Comparison of ENCODE assay signal across 8 cellular contexts in the genomic region with DNA sequence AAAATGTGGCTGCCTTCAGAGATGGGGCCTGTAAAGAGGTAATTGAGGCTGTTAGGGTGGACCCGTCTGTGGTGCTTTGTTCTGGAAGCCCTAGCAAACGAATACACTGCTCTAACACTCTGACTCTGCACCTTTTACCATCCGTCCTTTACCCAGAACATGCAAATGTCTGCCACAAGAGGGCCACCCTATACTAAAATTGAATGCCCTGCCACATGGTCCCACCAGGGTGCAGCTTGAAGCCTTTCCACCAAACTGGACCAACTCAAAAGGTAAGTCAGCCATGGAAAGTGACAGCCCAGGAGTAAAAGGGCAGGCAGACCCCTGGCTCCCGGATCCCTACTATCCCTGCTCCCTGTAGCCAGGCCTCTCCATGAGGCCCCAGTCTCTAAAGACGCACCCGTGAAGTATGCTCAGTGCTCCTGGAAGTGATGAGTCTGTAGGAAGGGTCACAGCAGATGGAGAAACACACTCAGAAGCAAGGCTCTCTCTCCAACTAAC. TPM values are rescaled to one million over a fixed set of nuclear protein-coding genes. Genes with fewer than 3 reads are reported as not detected.
DNase-seq lines count a peak whose midpoint lies in the region; ATAC-seq, FAIRE-seq and TF ChIP-seq lines count a peak whose summit lies in the region.

No MANE protein-coding gene starts in this region.

- FAIRE-seq in HTR-8/SVneo (lab: Jason Lieb, UNC), result peak; percentile 23

- no peaks in the 10 kb centered on the region for H3K9me3 Mint-ChIP-seq in Calu3 (ENCODE audit: low read depth, unreplicated experiment)
- H3K9me3 Mint-ChIP-seq in naive thymus-derived CD8-positive, alpha-beta T cell, result no peaks in the 10 kb centered on the region

- no peaks in the 10 kb centered on the region for H3K4me1 Mint-ChIP-seq in Calu3 (ENCODE audit: low read depth, unreplicated experiment)
- peaks cover 0 to 13% (median 0%) of the 10 kb centered on the region in 4 donors for H3K4me1 Mint-ChIP-seq in naive thymus-derived CD8-positive, alpha-beta T cell

- no peak overlapping the region for H3K9ac ChIP-seq in NT2/D1 (ENCODE audit: insufficient read length, low read depth)

- no peak overlapping the region for H3K4me3 ChIP-seq in NT2/D1 (ENCODE audit: insufficient read length, low read depth)

- POLR2A ChIA-PET in naive thymus-derived CD8-positive, alpha-beta T cell (lab: Charles Lee), result no interaction called here

- no peak overlapping the region for H3K4me3 Mint-ChIP-seq in Calu3 (ENCODE audit: low read depth, unreplicated experiment)
- no peak overlapping the region for H3K4me3 Mint-ChIP-seq in naive thymus-derived CD8-positive, alpha-beta T cell

- H3K36me3 Mint-ChIP-seq in Calu3 (ENCODE audit: insufficient read depth, unreplicated experiment), result no peaks in the 10 kb centered on the region
- H3K36me3 Mint-ChIP-seq in naive thymus-derived CD8-positive, alpha-beta T cell, result no peaks in the 10 kb centered on the region

- no TSS peak for BruUV-seq in Calu3 (replicated peaks; lab: Mats Ljungman, UMichigan)

- DNase-seq in Calu3, result peak; percentile 51
- peak; percentile 87 for DNase-seq in HTR-8/SVneo (ENCODE audit: insufficient read length, low spot score)
- DNase-seq in NT2/D1 (ENCODE audit: low read depth, low spot score), result peak; percentile 60
- DNase-seq in activated CD8-positive, alpha-beta memory T cell treated with anti-CD3 and anti-CD28 coated beads, Interleukin-2, amount 50 U/mL, for 1 hour (ENCODE audit: extremely low read depth), result peak; percentile 40
- DNase-seq in epidermal melanocyte (ENCODE audit: insufficient read length, low spot score), result peak; percentile 85
- DNase-seq in naive thymus-derived CD8-positive, alpha-beta T cell, result peak; percentile 25 to 80 (median 62)
- peak; percentile 67 for DNase-seq in stimulated activated naive CD8-positive, alpha-beta T cell treated with anti-CD3 and anti-CD28 coated beads, Interleukin-15, Interleukin-2, amounts not matched to agents 100 U/mL and 50 U/mL, for 24 hours

- no peaks in the 10 kb centered on the region for H3K36me3 ChIP-seq in NT2/D1 (ENCODE audit: insufficient read depth, insufficient read length, low read length)

- H3K9me3 ChIP-seq in NT2/D1 (ENCODE audit: insufficient read depth, low read length), result no peaks in the 10 kb centered on the region

- ATAC-seq in GM21360 (IDR thresholded peaks at IDR 0.05; ENCODE audit: unreplicated experiment), result peak; percentile 85
- peak; percentile 99 to 100 for ATAC-seq in naive thymus-derived CD8-positive, alpha-beta T cell
- peak; percentile 96 for ATAC-seq in stimulated activated naive CD8-positive, alpha-beta T cell treated with anti-CD3 and anti-CD28 coated beads, Interleukin-15, Interleukin-2, amounts not matched to agents 100 U/mL and 50 U/mL, for 24 hours

- CTCF ChIA-PET in Calu3 (lab: Charles Lee), result interaction anchor here (1.0 kb wide), 2 partner anchors 20 to 33 kb away, joined by 4 to 5 read pairs; a partner anchor contains a TSS

- no peaks in the 10 kb centered on the region for H3K27me3 Mint-ChIP-seq in Calu3 (ENCODE audit: unreplicated experiment)
- peaks cover 8 to 34% (median 16%) of the 10 kb centered on the region in 5 donors for H3K27me3 Mint-ChIP-seq in naive thymus-derived CD8-positive, alpha-beta T cell

- H3K4me1 ChIP-seq in NT2/D1 (ENCODE audit: insufficient read depth, insufficient read length), result no peaks in the 10 kb centered on the region

- H3K27ac Mint-ChIP-seq in Calu3 (ENCODE audit: unreplicated experiment), result no peak overlapping the region
- H3K27ac Mint-ChIP-seq in naive thymus-derived CD8-positive, alpha-beta T cell, result no peak overlapping the region

- no peaks in the 10 kb centered on the region for H3K27me3 ChIP-seq in NT2/D1 (ENCODE audit: insufficient read depth, insufficient read length)

- intact Hi-C loops in Calu3 (cut with micrococcal nuclease; ENCODE audit: unreplicated experiment), result loop anchor here (1.0 to 5.0 kb wide), 3 partner anchors 21 to 70 kb away; a partner anchor contains a TSS

- TF ChIP-seq CTCF in Calu3 (IDR thresholded peaks at IDR 0.05; ENCODE audit: unreplicated experiment), result peak; percentile 60

RNA-seq across cellular contexts. Expression of a gene that starts 5.8 kb away (rescaled TPM):
- 0.81 and 0.94 TPM in 2 replicates for total RNA-seq in Calu3 (2022)
- total RNA-seq in naive thymus-derived CD8-positive, alpha-beta T cell, result not detected
- polyA plus RNA-seq in naive thymus-derived CD8-positive, alpha-beta T cell, result 1 to 10 TPM in 1 of 3 donors, not detected in 2; 1.8 TPM

RNA-seq across cellular contexts. Expression of a gene that starts 32.9 kb away (rescaled TPM):
- 90.0 and 110 TPM in 2 replicates for total RNA-seq in Calu3 (2022)
- 10 to 100 TPM; 28.4 to 31.9 TPM for total RNA-seq in naive thymus-derived CD8-positive, alpha-beta T cell
- 100 to 1,000 TPM in 1 of 3 donors, 10 to 100 TPM in 2; 75.1 to 140 (median 81.6) TPM for polyA plus RNA-seq in naive thymus-derived CD8-positive, alpha-beta T cell
